Comparison of ENCODE assay signal across 17 cellular contexts in genomic region chr2:10885479-10885863, GRCh38. TPM values are rescaled to one million over a fixed set of nuclear protein-coding genes. Genes with fewer than 3 reads are reported as not detected.
DNase-seq lines count a peak whose midpoint lies in the region; ATAC-seq and TF ChIP-seq lines count a peak whose summit lies in the region.
"Had no signal": no experiment of that assay in that cellular context is flagged by ENCODE, and none has a peak within 500 bp of the region (broad histone marks: within the 10 kb centered on the region; RNA-seq: fewer than 3 reads in every experiment).

No MANE protein-coding gene starts in this region.

- no peak overlapping the region for H3K4me3 ChIP-seq in A673 (ENCODE audit: low read depth, low read length, poor library complexity, severe bottlenecking)
- H3K4me3 ChIP-seq in neural progenitor cell: no peak overlapping the region
- H3K4me3 ChIP-seq: A549 had no signal

- TF ChIP-seq CTCF in A673 (conservative IDR thresholded peaks at IDR 0.05; ENCODE audit: low read depth, low read length) (no peak), brain (conservative IDR thresholded peaks at IDR 0.05) (no peak), neural progenitor cell (IDR thresholded peaks at IDR 0.05) (no peak), RWPE1 (conservative IDR thresholded peaks at IDR 0.05; ENCODE audit: low read depth) (no peak)

- H3K4me2 ChIP-seq in neural progenitor cell: no peak overlapping the region

- H3K9ac ChIP-seq in neural progenitor cell: no peak overlapping the region

- H3K4me3 Mint-ChIP-seq in brain (no peak overlapping the region), neural progenitor cell (peak overlapping the region; percentile 79)
- H3K4me3 Mint-ChIP-seq in stimulated activated effector memory CD8-positive, alpha-beta T cell treated with anti-CD3 and anti-CD28 coated beads, Interleukin-12 subunit alpha, Interleukin-12 subunit beta, amount 100 ng/mL, for 72 hours: no peak overlapping the region
- H3K4me3 Mint-ChIP-seq: IgD-negative memory B cell had no signal

- no peaks in the 10 kb centered on the region for H3K9me3 ChIP-seq in A673 (ENCODE audit: low read depth, low read length, poor library complexity, severe bottlenecking)
- no peaks in the 10 kb centered on the region for H3K9me3 ChIP-seq in neural progenitor cell (ENCODE audit: low read depth)
- H3K9me3 ChIP-seq: A549 had no signal

- POLR2A ChIA-PET in A673 (lab: Charles Lee; ENCODE audit: low non-redundant PET): no interaction called here
- POLR2A ChIA-PET in RWPE1 (lab: Yijun Ruan, JAX; ENCODE audit: low non-redundant PET): no interaction called here

- peaks cover 53% of the 10 kb centered on the region for H3K4me1 ChIP-seq in A673 (ENCODE audit: insufficient read depth, low read length, poor library complexity, severe bottlenecking)
- peaks cover 24% of the 10 kb centered on the region for H3K4me1 ChIP-seq in neural progenitor cell

- intact Hi-C loops in A673 (cut with micrococcal nuclease; ENCODE audit: unreplicated experiment): loop anchor here (2.0 kb wide), 1 partner anchor 15 kb away; no protein-coding TSS in a partner anchor

- DNase-seq in A673 (ENCODE audit: low spot score) (no peak), islet precursor cell (peak; percentile 22), neural progenitor cell (ENCODE audit: low spot score) (no peak), AML-193 (lab: John Stamatoyannopoulos, UW) (no peak), RWPE1 (ENCODE audit: low spot score) (no peak)
- no peak for DNase-seq in stimulated activated effector memory CD8-positive, alpha-beta T cell treated with anti-CD3 and anti-CD28 coated beads, Interleukin-12 subunit alpha, Interleukin-12 subunit beta, amount 100 ng/mL, for 72 hours (ENCODE audit: low spot score in 2 of 2)
- no peak for DNase-seq in stimulated activated CD4-positive, alpha-beta T cell treated with anti-CD3 and anti-CD28 coated beads, Interleukin-2, amount 100 ng/mL, for 48 hours
- DNase-seq: COR-L47, DMS153, Kasumi-1, NCI-H1105, NCI-H187, NCI-H446, PC-3 had no signal

- H3K27ac ChIP-seq in A673 (ENCODE audit: low read depth, low read length, poor library complexity, severe bottlenecking): peak overlapping the region; percentile 73
- no peak overlapping the region for H3K27ac ChIP-seq in neural progenitor cell
- no peak overlapping the region for H3K27ac ChIP-seq in RWPE1

- H3K4me1 Mint-ChIP-seq in brain (peaks cover 65% of the 10 kb centered on the region), neural progenitor cell (peaks cover 60% of the 10 kb centered on the region)
- no peaks in the 10 kb centered on the region for H3K4me1 Mint-ChIP-seq in stimulated activated effector memory CD8-positive, alpha-beta T cell treated with anti-CD3 and anti-CD28 coated beads, Interleukin-12 subunit alpha, Interleukin-12 subunit beta, amount 100 ng/mL, for 72 hours
- H3K4me1 Mint-ChIP-seq: IgD-negative memory B cell had no signal

- no peaks in the 10 kb centered on the region for H3K36me3 ChIP-seq in A673 (ENCODE audit: insufficient read depth, low read length, poor library complexity, severe bottlenecking)
- H3K36me3 ChIP-seq in neural progenitor cell: no peaks in the 10 kb centered on the region

- no peaks in the 10 kb centered on the region for H3K27me3 ChIP-seq in A673 (replicated peaks; ENCODE audit: insufficient read depth, low read depth, low read length, poor library complexity)
- no peaks in the 10 kb centered on the region for H3K27me3 ChIP-seq in neural progenitor cell

- H3K79me2 ChIP-seq in neural progenitor cell (ENCODE audit: low read depth): no peaks in the 10 kb centered on the region

- peaks cover 4% of the 10 kb centered on the region for H3F3A ChIP-seq in neural progenitor cell (ENCODE audit: low read depth)

- H3K27me3 Mint-ChIP-seq in brain: no peaks in the 10 kb centered on the region
- H3K27me3 Mint-ChIP-seq in neural progenitor cell (ENCODE audit: insufficient read depth, low read depth): peaks cover 12% of the 10 kb centered on the region

- BruUV-seq in A673 (replicated peaks; lab: Mats Ljungman, UMichigan): no TSS peak

- no peaks in the 10 kb centered on the region for H4K20me1 ChIP-seq in neural progenitor cell (ENCODE audit: low read depth)

- H3K27ac Mint-ChIP-seq in brain (peak overlapping the region in 4 of 5 experiments; percentile 90 to 97 (median 94)), neural progenitor cell (peak overlapping the region; percentile 88)
- no peak overlapping the region for H3K27ac Mint-ChIP-seq in stimulated activated effector memory CD8-positive, alpha-beta T cell treated with anti-CD3 and anti-CD28 coated beads, Interleukin-12 subunit alpha, Interleukin-12 subunit beta, amount 100 ng/mL, for 72 hours
- H3K27ac Mint-ChIP-seq: IgD-negative memory B cell had no signal

- ATAC-seq in stimulated activated effector memory CD8-positive, alpha-beta T cell treated with anti-CD3 and anti-CD28 coated beads, Interleukin-12 subunit alpha, Interleukin-12 subunit beta, amount 100 ng/mL, for 72 hours: no peak
- ATAC-seq: PC-3 had no signal

- H2AFZ ChIP-seq in neural progenitor cell (replicated peaks): no peak overlapping the region

- CTCF ChIA-PET in A673 (lab: Charles Lee): interaction anchor here (0.6 to 1.8 kb wide), 3 partner anchors 15 to 24 kb away, joined by 3 to 7 read pairs (median 3); no protein-coding TSS in a partner anchor
- CTCF ChIA-PET in RWPE1 (lab: Yijun Ruan, JAX): no interaction called here

- no peaks in the 10 kb centered on the region for H3K36me3 Mint-ChIP-seq in brain
- no peaks in the 10 kb centered on the region for H3K36me3 Mint-ChIP-seq in neural progenitor cell
- no peaks in the 10 kb centered on the region for H3K36me3 Mint-ChIP-seq in stimulated activated effector memory CD8-positive, alpha-beta T cell treated with anti-CD3 and anti-CD28 coated beads, Interleukin-12 subunit alpha, Interleukin-12 subunit beta, amount 100 ng/mL, for 72 hours
- H3K36me3 Mint-ChIP-seq: IgD-negative memory B cell had no signal

- H3K9me3 Mint-ChIP-seq in brain: peaks cover 0 to 12% (median 0%) of the 10 kb centered on the region in 5 experiments
- peaks cover 4% of the 10 kb centered on the region for H3K9me3 Mint-ChIP-seq in neural progenitor cell
- H3K9me3 Mint-ChIP-seq in stimulated activated effector memory CD8-positive, alpha-beta T cell treated with anti-CD3 and anti-CD28 coated beads, Interleukin-12 subunit alpha, Interleukin-12 subunit beta, amount 100 ng/mL, for 72 hours: no peaks in the 10 kb centered on the region

RNA-seq across cellular contexts. Expression of gene KCNF1, which starts 26.3 kb away (rescaled TPM):
- total RNA-seq in A673 (2021) (0.32 and 0.70 TPM in 2 replicates), neural progenitor cell (ENCODE audit: low replicate concordance) (0.15 TPM in 1 of 2 replicates, not detected in the other)
- 18.1 TPM for polyA plus RNA-seq in brain (ENCODE audit: insufficient read depth, low read depth, low replicate concordance)
- polyA plus RNA-seq: IgD-negative memory B cell had no signal
